In genomic region chr7:131110294-131111080, GRCh38 we compare ENCODE assay signal across 8 cellular contexts.
DNase-seq lines count a peak whose midpoint lies in the region; TF ChIP-seq lines count a peak whose summit lies in the region.

No MANE protein-coding gene starts in this region.

- H3K4me1 ChIP-seq in DOHH2 (ENCODE audit: control insufficient read depth, low read length), result peaks cover 60% of the 10 kb centered on the region

- H3K4me1 Mint-ChIP-seq in MCF 10A (ENCODE audit: insufficient read depth, unreplicated experiment), result peaks cover 23% of the 10 kb centered on the region

- BruUV-seq in MCF 10A (replicated peaks; lab: Mats Ljungman, UMichigan), result no TSS peak

- no peaks in the 10 kb centered on the region for H4K20me1 ChIP-seq in DOHH2 (ENCODE audit: control insufficient read depth, insufficient read depth, low read depth, low read length)

- no peak for TF ChIP-seq CTCF in DOHH2 (IDR thresholded peaks at IDR 0.05; ENCODE audit: low read depth, low read length, poor library complexity, severe bottlenecking)
- TF ChIP-seq CTCF in MCF 10A (IDR thresholded peaks at IDR 0.05; ENCODE audit: unreplicated experiment), result no peak

- peaks cover 17% of the 10 kb centered on the region for H3K36me3 Mint-ChIP-seq in MCF 10A (ENCODE audit: insufficient read depth, unreplicated experiment)

- CTCF ChIA-PET in MCF 10A (lab: Yijun Ruan, JAX), result interaction anchor here (0.7 to 1.7 kb wide), 7 partner anchors 39 to 305 kb away, joined by 3 to 9 read pairs (median 4); no protein-coding TSS in a partner anchor

- peak overlapping the region; percentile 97 for H3K27ac Mint-ChIP-seq in MCF 10A (ENCODE audit: low read depth, unreplicated experiment)

- peaks cover 62% of the 10 kb centered on the region for H3K79me2 ChIP-seq in DOHH2 (ENCODE audit: control insufficient read depth, low read length)

- no peaks in the 10 kb centered on the region for H3K27me3 Mint-ChIP-seq in MCF 10A (ENCODE audit: insufficient read depth, unreplicated experiment)

- H3K27ac ChIP-seq in DOHH2 (ENCODE audit: low read depth, low read length) (peak overlapping the region; percentile 87), substantia nigra (ENCODE audit: low read depth, low read length, poor library complexity, severe bottlenecking) (peak overlapping the region; percentile 92)

- H3K4me2 ChIP-seq in DOHH2 (ENCODE audit: low read length), result peak overlapping the region; percentile 88

- DNase-seq in LHCN-M2 (ENCODE audit: low read depth) (peak; percentile 58), MCF 10A (ENCODE audit: unreplicated experiment) (peak; percentile 57), left kidney (ENCODE audit: low read depth, low spot score) (peak; percentile 17), substantia nigra (lab: John Stamatoyannopoulos, UW) (peak in 23 of 49 donors; percentile 14 to 72 (median 36)), GM19240 (ENCODE audit: insufficient read length, low spot score) (no peak), KG1 (lab: John Stamatoyannopoulos, UW) (no peak), LoVo (ENCODE audit: low spot score) (no peak)

- peak overlapping the region; percentile 93 for H3K4me3 ChIP-seq in DOHH2 (ENCODE audit: low read length)

- no peaks in the 10 kb centered on the region for H3K9me3 Mint-ChIP-seq in MCF 10A (ENCODE audit: unreplicated experiment)

- H3K9me3 ChIP-seq in DOHH2 (ENCODE audit: control insufficient read depth, insufficient read depth, low read length), result no peaks in the 10 kb centered on the region

- no peaks in the 10 kb centered on the region for H3K9me2 ChIP-seq in DOHH2 (replicated peaks; ENCODE audit: control insufficient read depth, low read length)

- peak overlapping the region; percentile 75 for H3K4me3 Mint-ChIP-seq in MCF 10A (ENCODE audit: unreplicated experiment)

- POLR2A ChIA-PET in MCF 10A (lab: Yijun Ruan, JAX), result interaction anchor here (0.6 to 7.6 kb wide), 20 partner anchors 12 to 218 kb away, joined by 3 to 139 read pairs (median 8); partner anchors contain the start of gene MKLN1

- H3K27me3 ChIP-seq in DOHH2 (ENCODE audit: control insufficient read depth, low read length), result no peaks in the 10 kb centered on the region

- peaks cover 25% of the 10 kb centered on the region for H3F3A ChIP-seq in DOHH2 (ENCODE audit: control insufficient read depth, insufficient read depth)

- H3K36me3 ChIP-seq in DOHH2 (ENCODE audit: control insufficient read depth, low read length), result peaks cover 26% of the 10 kb centered on the region

- intact Hi-C loops in MCF 10A (cut with micrococcal nuclease), result loop anchor here (1.0 kb wide), 2 partner anchors 78 to 193 kb away; no protein-coding TSS in a partner anchor

Comparison
In these comparisons a context has a peak if more than half of its experiments do, and no peak if none do; other contexts are left out.
1. DNase-seq: peak in LHCN-M2 (single experiment), MCF 10A (single experiment) and left kidney (single experiment); none in GM19240 (single experiment), KG1 (single experiment) and LoVo (single experiment).